ENCODE assay signal across 19 cellular contexts in the genomic region with DNA sequence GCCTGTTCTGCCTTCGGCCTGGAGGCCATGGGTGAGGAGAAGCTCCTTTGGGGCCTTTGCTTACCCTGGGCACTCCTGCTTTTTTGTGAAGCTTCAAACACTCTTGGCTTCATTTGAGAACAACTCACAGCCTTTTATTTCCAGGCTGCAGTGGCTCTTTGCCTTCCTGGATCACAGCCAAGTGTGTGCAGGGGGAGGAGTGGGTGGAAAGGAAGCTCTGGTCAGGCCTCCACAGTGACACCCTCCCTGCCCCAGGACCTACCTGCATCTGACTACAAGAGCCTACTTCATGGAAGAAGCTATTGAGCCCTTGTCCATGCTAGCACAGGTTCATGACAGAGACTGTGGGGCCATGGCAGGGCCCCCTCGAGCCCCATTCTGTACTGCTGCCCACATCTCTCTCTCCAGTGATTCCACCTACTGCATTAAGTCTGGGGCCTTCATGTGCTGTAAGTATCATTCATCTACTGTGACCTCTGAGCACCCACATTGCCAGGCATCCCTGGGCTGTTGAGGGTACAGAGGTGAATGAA. TPM values are rescaled to one million over a fixed set of nuclear protein-coding genes. Genes with fewer than 3 reads are reported as not detected.
DNase-seq lines count a peak whose midpoint lies in the region; ATAC-seq and TF ChIP-seq lines count a peak whose summit lies in the region.
"Had no signal": no experiment of that assay in that cellular context is flagged by ENCODE, and none has a peak within 500 bp of the region (broad histone marks: within the 10 kb centered on the region; RNA-seq: fewer than 3 reads in every experiment).

No MANE protein-coding gene starts in this region.

- H3K36me3 ChIP-seq in left ventricle myocardium inferior, result no peaks in the 10 kb centered on the region
- H3K36me3 ChIP-seq in esophagus muscularis mucosa, result no peaks in the 10 kb centered on the region
- no peaks in the 10 kb centered on the region for H3K36me3 ChIP-seq in thyroid gland
- H3K36me3 ChIP-seq: cardiac muscle cell, gastroesophageal sphincter had no signal

- DNase-seq in Right ventricle myocardium inferior (ENCODE audit: missing footprints) (no peak), left ventricle myocardium inferior (no peak), esophagus muscularis mucosa (ENCODE audit: extremely low spot score) (peak; percentile 90), thyroid gland (peak; percentile 47 to 53)
- DNase-seq: activated naive CD4-positive, alpha-beta T cell; endodermal cell; GM23248; naive B cell; NCI-H446 treated with DMSO at 0.1 percent for 48 hours had no signal

- intact Hi-C loops in Right ventricle myocardium inferior (cut with DNase I), result no loop called here
- intact Hi-C loops in left ventricle myocardium inferior (cut with micrococcal nuclease), result no loop called here
- intact Hi-C loops in esophagus muscularis mucosa (cut with DNase I), result no loop called here
- intact Hi-C loops in thyroid gland (cut with DNase I), result no loop called here

- peak; percentile 50 for ATAC-seq in Right ventricle myocardium inferior
- ATAC-seq in HG02885 (IDR thresholded peaks at IDR 0.05; ENCODE audit: poor library complexity, unreplicated experiment), result peak; percentile 42
- ATAC-seq in HG02840 (IDR thresholded peaks at IDR 0.05; ENCODE audit: low FRiP score, unreplicated experiment), result no peak
- ATAC-seq in HG03457 (IDR thresholded peaks at IDR 0.05; ENCODE audit: unreplicated experiment), result no peak
- no peak for ATAC-seq in GM21786 (IDR thresholded peaks at IDR 0.05; ENCODE audit: unreplicated experiment)
- ATAC-seq: gastroesophageal sphincter had no signal

- no peak overlapping the region for H3K27ac ChIP-seq in left ventricle myocardium inferior (replicated peaks)
- H3K27ac ChIP-seq in esophagus muscularis mucosa (replicated peaks in 1 of 4), result no peak overlapping the region
- no peak overlapping the region for H3K27ac ChIP-seq in thyroid gland
- H3K27ac ChIP-seq: cardiac muscle cell, gastroesophageal sphincter, GM23248 had no signal

- H3K4me1 ChIP-seq in left ventricle myocardium inferior (no peaks in the 10 kb centered on the region), esophagus muscularis mucosa (no peaks in the 10 kb centered on the region), thyroid gland (no peaks in the 10 kb centered on the region)
- H3K4me1 ChIP-seq: gastroesophageal sphincter had no signal

- H3K9me3 ChIP-seq in left ventricle myocardium inferior (replicated peaks), result no peaks in the 10 kb centered on the region
- no peaks in the 10 kb centered on the region for H3K9me3 ChIP-seq in esophagus muscularis mucosa
- H3K9me3 ChIP-seq in thyroid gland, result no peaks in the 10 kb centered on the region
- H3K9me3 ChIP-seq: gastroesophageal sphincter had no signal

- H3K4me3 ChIP-seq in left ventricle myocardium inferior (no peak overlapping the region), esophagus muscularis mucosa (no peak overlapping the region), thyroid gland (replicated peaks in 1 of 3) (no peak overlapping the region)
- H3K4me3 ChIP-seq: cardiac muscle cell, gastroesophageal sphincter, GM23248 had no signal

- peaks cover 27% of the 10 kb centered on the region for H3K27me3 ChIP-seq in left ventricle myocardium inferior (ENCODE audit: low read depth)
- peaks cover 0 to 4% (median 0%) of the 10 kb centered on the region in 4 donors for H3K27me3 ChIP-seq in esophagus muscularis mucosa
- H3K27me3 ChIP-seq in thyroid gland, result no peaks in the 10 kb centered on the region
- H3K27me3 ChIP-seq: cardiac muscle cell had no signal

- no peak for TF ChIP-seq POLR2A in esophagus muscularis mucosa (IDR thresholded peaks at IDR 0.05; ENCODE audit: low read depth)
- TF ChIP-seq POLR2A in thyroid gland (IDR thresholded peaks at IDR 0.05), result no peak

- TF ChIP-seq CTCF in left ventricle myocardium inferior (IDR thresholded peaks at IDR 0.05; ENCODE audit: borderline replicate concordance) (no peak), esophagus muscularis mucosa (IDR thresholded peaks at IDR 0.05) (no peak), thyroid gland (IDR thresholded peaks at IDR 0.05) (no peak)

- no peak for TF ChIP-seq EP300 in esophagus muscularis mucosa (IDR thresholded peaks at IDR 0.05)

- 70% methylated on average over 2 of the region's 2 CpGs for WGBS in esophagus muscularis mucosa
- WGBS in thyroid gland, 2 donors, result 0 to 15% methylated on average over 1 to 2 of the region's 2 CpGs

RNA-seq across cellular contexts. Expression of a gene that starts 52.3 kb away (rescaled TPM):
- total RNA-seq in Right ventricle myocardium inferior (not detected), left ventricle myocardium inferior (not detected), esophagus muscularis mucosa (not detected), thyroid gland (not detected)
- total RNA-seq: cardiac muscle cell, gastroesophageal sphincter, GM23248, kidney epithelial cell, LHCN-M2, renal cortical epithelial cell, RPMI7951 had no signal

Comparison
In these comparisons a context has a peak if more than half of its experiments do, and no peak if none do; other contexts are left out.
1. ATAC-seq: peak in Right ventricle myocardium inferior (single experiment) and HG02885 (single experiment); none in HG02840 (single experiment), HG03457 (single experiment) and GM21786 (single experiment).
2. DNase-seq: peak in esophagus muscularis mucosa (single experiment) and thyroid gland (2 of 2); none in Right ventricle myocardium inferior (single experiment) and left ventricle myocardium inferior (single experiment).